In the genomic region with DNA sequence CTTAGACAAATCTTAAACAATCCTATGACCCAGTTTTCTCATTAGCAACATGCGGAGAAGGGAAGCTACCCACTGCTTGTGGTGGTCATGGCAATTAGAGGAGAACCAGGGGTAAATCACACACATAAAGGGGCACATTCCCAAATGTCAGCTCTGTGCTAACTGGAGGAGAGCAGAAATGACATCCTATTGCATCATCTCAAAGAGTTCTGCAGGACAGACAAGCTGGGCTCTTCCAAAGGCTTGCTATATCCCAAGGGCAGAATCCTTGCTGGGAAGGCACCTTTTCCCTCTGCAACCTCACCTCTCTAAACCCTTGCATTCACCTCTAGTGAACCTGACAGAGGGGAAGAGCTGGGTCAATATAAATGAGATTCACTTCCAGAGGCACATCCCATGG, we compare ENCODE assay signal across 2 cellular contexts.
TF ChIP-seq lines count a peak whose summit lies in the region.

No MANE protein-coding gene starts in this region.

TF ChIP-seq in HepG2, 621 proteins besides CTCF, POLR2A, EP300 and RAD21:
- no peak for TF ChIP-seq ZNF670 (CRISPR knock-in tag; IDR thresholded peaks at IDR 0.05; ENCODE audit: borderline replicate concordance)
- TF ChIP-seq XBP1 (CRISPR knock-in tag; IDR thresholded peaks at IDR 0.05) = no peak
- no peak for TF ChIP-seq SAFB2 (CRISPR knock-in tag; IDR thresholded peaks at IDR 0.05; ENCODE audit: borderline replicate concordance, low read depth)
- TF ChIP-seq, protein P1, sequence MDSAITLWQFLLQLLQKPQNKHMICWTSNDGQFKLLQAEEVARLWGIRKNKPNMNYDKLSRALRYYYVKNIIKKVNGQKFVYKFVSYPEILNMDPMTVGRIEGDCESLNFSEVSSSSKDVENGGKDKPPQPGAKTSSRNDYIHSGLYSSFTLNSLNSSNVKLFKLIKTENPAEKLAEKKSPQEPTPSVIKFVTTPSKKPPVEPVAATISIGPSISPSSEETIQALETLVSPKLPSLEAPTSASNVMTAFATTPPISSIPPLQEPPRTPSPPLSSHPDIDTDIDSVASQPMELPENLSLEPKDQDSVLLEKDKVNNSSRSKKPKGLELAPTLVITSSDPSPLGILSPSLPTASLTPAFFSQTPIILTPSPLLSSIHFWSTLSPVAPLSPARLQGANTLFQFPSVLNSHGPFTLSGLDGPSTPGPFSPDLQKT (CRISPR knock-in tag; IDR thresholded peaks at IDR 0.05; ENCODE audit: borderline replicate concordance) = no peak
- TF ChIP-seq, protein P2, sequence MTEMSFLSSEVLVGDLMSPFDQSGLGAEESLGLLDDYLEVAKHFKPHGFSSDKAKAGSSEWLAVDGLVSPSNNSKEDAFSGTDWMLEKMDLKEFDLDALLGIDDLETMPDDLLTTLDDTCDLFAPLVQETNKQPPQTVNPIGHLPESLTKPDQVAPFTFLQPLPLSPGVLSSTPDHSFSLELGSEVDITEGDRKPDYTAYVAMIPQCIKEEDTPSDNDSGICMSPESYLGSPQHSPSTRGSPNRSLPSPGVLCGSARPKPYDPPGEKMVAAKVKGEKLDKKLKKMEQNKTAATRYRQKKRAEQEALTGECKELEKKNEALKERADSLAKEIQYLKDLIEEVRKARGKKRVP (CRISPR knock-in tag; IDR thresholded peaks at IDR 0.05) = peak in 1 of 2 experiments; percentile 82; a peak in 2 of 4 replicates
- peak; percentile 61; the same call in 1 of the 2 replicates for TF ChIP-seq CEBPB (IDR thresholded peaks at IDR 0.05; ENCODE audit: borderline replicate concordance, low read depth, low read length)
- TF ChIP-seq SCMH1 (CRISPR knock-in tag; IDR thresholded peaks at IDR 0.05; ENCODE audit: borderline replicate concordance) = no peak
- TF ChIP-seq ARNT (IDR thresholded peaks at IDR 0.05) = no peak
- no peak for TF ChIP-seq SMAD1 (CRISPR knock-in tag; IDR thresholded peaks at IDR 0.05; ENCODE audit: borderline replicate concordance, low read depth)
- TF ChIP-seq, protein P3, sequence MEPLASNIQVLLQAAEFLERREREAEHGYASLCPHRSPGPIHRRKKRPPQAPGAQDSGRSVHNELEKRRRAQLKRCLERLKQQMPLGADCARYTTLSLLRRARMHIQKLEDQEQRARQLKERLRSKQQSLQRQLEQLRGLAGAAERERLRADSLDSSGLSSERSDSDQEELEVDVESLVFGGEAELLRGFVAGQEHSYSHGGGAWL (CRISPR knock-in tag; IDR thresholded peaks at IDR 0.05) = no peak
- TF ChIP-seq, protein P4, sequence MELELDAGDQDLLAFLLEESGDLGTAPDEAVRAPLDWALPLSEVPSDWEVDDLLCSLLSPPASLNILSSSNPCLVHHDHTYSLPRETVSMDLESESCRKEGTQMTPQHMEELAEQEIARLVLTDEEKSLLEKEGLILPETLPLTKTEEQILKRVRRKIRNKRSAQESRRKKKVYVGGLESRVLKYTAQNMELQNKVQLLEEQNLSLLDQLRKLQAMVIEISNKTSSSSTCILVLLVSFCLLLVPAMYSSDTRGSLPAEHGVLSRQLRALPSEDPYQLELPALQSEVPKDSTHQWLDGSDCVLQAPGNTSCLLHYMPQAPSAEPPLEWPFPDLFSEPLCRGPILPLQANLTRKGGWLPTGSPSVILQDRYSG (CRISPR knock-in tag; IDR thresholded peaks at IDR 0.05) = no peak
- peak; percentile 34; the same call in 1 of the 2 replicates for TF ChIP-seq ATF7 (IDR thresholded peaks at IDR 0.05)
- no peak for TF ChIP-seq ATF7 (CRISPR knock-in tag; IDR thresholded peaks at IDR 0.05)
- no peak for TF ChIP-seq TBP (CRISPR knock-in tag; IDR thresholded peaks at IDR 0.05)
- TF ChIP-seq, protein P5, sequence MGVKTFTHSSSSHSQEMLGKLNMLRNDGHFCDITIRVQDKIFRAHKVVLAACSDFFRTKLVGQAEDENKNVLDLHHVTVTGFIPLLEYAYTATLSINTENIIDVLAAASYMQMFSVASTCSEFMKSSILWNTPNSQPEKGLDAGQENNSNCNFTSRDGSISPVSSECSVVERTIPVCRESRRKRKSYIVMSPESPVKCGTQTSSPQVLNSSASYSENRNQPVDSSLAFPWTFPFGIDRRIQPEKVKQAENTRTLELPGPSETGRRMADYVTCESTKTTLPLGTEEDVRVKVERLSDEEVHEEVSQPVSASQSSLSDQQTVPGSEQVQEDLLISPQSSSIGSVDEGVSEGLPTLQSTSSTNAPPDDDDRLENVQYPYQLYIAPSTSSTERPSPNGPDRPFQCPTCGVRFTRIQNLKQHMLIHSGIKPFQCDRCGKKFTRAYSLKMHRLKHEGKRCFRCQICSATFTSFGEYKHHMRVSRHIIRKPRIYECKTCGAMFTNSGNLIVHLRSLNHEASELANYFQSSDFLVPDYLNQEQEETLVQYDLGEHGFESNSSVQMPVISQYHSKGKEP (CRISPR knock-in tag; IDR thresholded peaks at IDR 0.05) = no peak
- 0 out of 2 replicates have a peak, but pooled peaks have one; percentile 29 for TF ChIP-seq CEBPG (CRISPR knock-in tag; IDR thresholded peaks at IDR 0.05)
- no peak for TF ChIP-seq DNMT3B (CRISPR knock-in tag; conservative IDR thresholded peaks at IDR 0.05)
- no peak for TF ChIP-seq TRIM24 (CRISPR knock-in tag; IDR thresholded peaks at IDR 0.05)
TF ChIP-seq in HepG2: peak in this region for 4.

TF ChIP-seq in K562, 482 proteins besides CTCF, POLR2A, EP300 and RAD21:
- TF ChIP-seq, protein P6, sequence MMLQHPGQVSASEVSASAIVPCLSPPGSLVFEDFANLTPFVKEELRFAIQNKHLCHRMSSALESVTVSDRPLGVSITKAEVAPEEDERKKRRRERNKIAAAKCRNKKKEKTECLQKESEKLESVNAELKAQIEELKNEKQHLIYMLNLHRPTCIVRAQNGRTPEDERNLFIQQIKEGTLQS (IDR thresholded peaks at IDR 0.05) = peak; percentile 76
- TF ChIP-seq, protein P6 (CRISPR knock-in tag; conservative IDR thresholded peaks at IDR 0.05) = no peak
- TF ChIP-seq, protein P7, sequence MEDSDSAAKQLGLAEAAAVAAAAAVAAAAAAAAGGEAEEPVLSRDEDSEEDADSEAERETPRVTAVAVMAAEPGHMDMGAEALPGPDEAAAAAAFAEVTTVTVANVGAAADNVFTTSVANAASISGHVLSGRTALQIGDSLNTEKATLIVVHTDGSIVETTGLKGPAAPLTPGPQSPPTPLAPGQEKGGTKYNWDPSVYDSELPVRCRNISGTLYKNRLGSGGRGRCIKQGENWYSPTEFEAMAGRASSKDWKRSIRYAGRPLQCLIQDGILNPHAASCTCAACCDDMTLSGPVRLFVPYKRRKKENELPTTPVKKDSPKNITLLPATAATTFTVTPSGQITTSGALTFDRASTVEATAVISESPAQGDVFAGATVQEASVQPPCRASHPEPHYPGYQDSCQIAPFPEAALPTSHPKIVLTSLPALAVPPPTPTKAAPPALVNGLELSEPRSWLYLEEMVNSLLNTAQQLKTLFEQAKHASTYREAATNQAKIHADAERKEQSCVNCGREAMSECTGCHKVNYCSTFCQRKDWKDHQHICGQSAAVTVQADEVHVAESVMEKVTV (CRISPR knock-in tag; IDR thresholded peaks at IDR 0.05) = no peak
- peak; percentile 64 for TF ChIP-seq CEBPG (CRISPR knock-in tag; IDR thresholded peaks at IDR 0.05)
- peak; percentile 76 to 86 for TF ChIP-seq CEBPG (tag; conservative IDR thresholded peaks at IDR 0.05 in 1 of 2, IDR thresholded peaks at IDR 0.05 in 1 of 2)
- no peak for TF ChIP-seq RFX7 (CRISPR knock-in tag; IDR thresholded peaks at IDR 0.05)
- TF ChIP-seq TRIM24 (IDR thresholded peaks at IDR 0.05) = peak in 1 of 2 experiments; percentile 68; a peak in 2 of 4 replicates
- TF ChIP-seq ZNF197 (CRISPR knock-in tag; IDR thresholded peaks at IDR 0.05; ENCODE audit: low read depth) = no peak
- TF ChIP-seq ZNF696 (CRISPR knock-in tag; conservative IDR thresholded peaks at IDR 0.05) = no peak
- TF ChIP-seq DACH1 (IDR thresholded peaks at IDR 0.05; ENCODE audit: partially characterized antibody) = no peak
- TF ChIP-seq, protein P2 (CRISPR knock-in tag; IDR thresholded peaks at IDR 0.05) = peak; percentile 54; the same call in 1 of the 2 replicates
- peak; percentile 65; the same call in 1 of the 2 replicates for TF ChIP-seq ZSCAN32 (CRISPR knock-in tag; IDR thresholded peaks at IDR 0.05)
- 0 out of 2 replicates have a peak, but pooled peaks have one; percentile 26 for TF ChIP-seq CEBPB (tag; IDR thresholded peaks at IDR 0.05)
TF ChIP-seq in K562: peak in this region for 6.
